8 cellular contexts compared by ENCODE assay signal in genomic region chr11:3095712-3096361, GRCh38. TPM values are rescaled to one million over a fixed set of nuclear protein-coding genes. Genes with fewer than 3 reads are reported as not detected.
DNase-seq lines count a peak whose midpoint lies in the region; ATAC-seq and TF ChIP-seq lines count a peak whose summit lies in the region.

No MANE protein-coding gene starts in this region.

- no peak for ATAC-seq in stimulated activated effector memory CD8-positive, alpha-beta T cell treated with anti-CD3 and anti-CD28 coated beads, Interleukin-12 subunit alpha, Interleukin-12 subunit beta, amount 100 ng/mL, for 72 hours

- H3K36me3 Mint-ChIP-seq in immature natural killer cell = peaks cover 27 to 42% (median 28%) of the 10 kb centered on the region in 3 donors
- peaks cover 12% of the 10 kb centered on the region for H3K36me3 Mint-ChIP-seq in stimulated activated effector memory CD8-positive, alpha-beta T cell treated with anti-CD3 and anti-CD28 coated beads, Interleukin-12 subunit alpha, Interleukin-12 subunit beta, amount 100 ng/mL, for 72 hours
- no peaks in the 10 kb centered on the region for H3K36me3 Mint-ChIP-seq in activated CD4-positive, alpha-beta T cell treated with anti-CD3 and anti-CD28 coated beads, Interleukin-2, amount 10 ng/mL, durations not matched to agents 24 days and 14 days (ENCODE audit: low read depth)

- H3K9me3 Mint-ChIP-seq in immature natural killer cell = no peaks in the 10 kb centered on the region
- H3K9me3 Mint-ChIP-seq in stimulated activated effector memory CD8-positive, alpha-beta T cell treated with anti-CD3 and anti-CD28 coated beads, Interleukin-12 subunit alpha, Interleukin-12 subunit beta, amount 100 ng/mL, for 72 hours = no peaks in the 10 kb centered on the region
- H3K9me3 Mint-ChIP-seq in activated CD4-positive, alpha-beta T cell treated with anti-CD3 and anti-CD28 coated beads, Interleukin-2, amount 10 ng/mL, durations not matched to agents 24 days and 14 days = no peaks in the 10 kb centered on the region

- TF ChIP-seq CTCF in cardiac fibroblast (IDR thresholded peaks at IDR 0.05; ENCODE audit: low read depth, low read length) = no peak

- H3K27ac Mint-ChIP-seq in immature natural killer cell = peak overlapping the region in 5 of 6 donors; percentile 59 to 87 (median 71)
- peak overlapping the region; percentile 62 for H3K27ac Mint-ChIP-seq in stimulated activated effector memory CD8-positive, alpha-beta T cell treated with anti-CD3 and anti-CD28 coated beads, Interleukin-12 subunit alpha, Interleukin-12 subunit beta, amount 100 ng/mL, for 72 hours
- no peak overlapping the region for H3K27ac Mint-ChIP-seq in activated CD4-positive, alpha-beta T cell treated with anti-CD3 and anti-CD28 coated beads, Interleukin-2, amount 10 ng/mL, durations not matched to agents 24 days and 14 days

- H3K27me3 Mint-ChIP-seq in immature natural killer cell (ENCODE audit: low read depth in 3 of 3) = peaks cover 7 to 30% (median 29%) of the 10 kb centered on the region in 3 donors
- peaks cover 7% of the 10 kb centered on the region for H3K27me3 Mint-ChIP-seq in activated CD4-positive, alpha-beta T cell treated with anti-CD3 and anti-CD28 coated beads, Interleukin-2, amount 10 ng/mL, durations not matched to agents 24 days and 14 days

- intact Hi-C loops in activated CD4-positive, alpha-beta T cell treated with anti-CD3 and anti-CD28 coated beads, Interleukin-2, amount 10 ng/mL, durations not matched to agents 24 days and 14 days (cut with micrococcal nuclease) = no loop called here

- H3K4me3 ChIP-seq in cardiac fibroblast (replicated peaks in 1 of 2; ENCODE audit: low read depth in 2 of 2, low read length in 2 of 2) = peak overlapping the region in 1 of 2 donors; percentile 18

- DNase-seq in HS-5 (ENCODE audit: low read depth) (peak; percentile 89), cardiac fibroblast (ENCODE audit: low read depth in 2 of 2) (peak; percentile 88 to 89), immature natural killer cell (no peak), C1 segment of cervical spinal cord (lab: John Stamatoyannopoulos, UW) (no peak), NOMO-1 treated with DMSO at 0.1 percent for 48 hours (lab: John Stamatoyannopoulos, UW; ENCODE audit: unreplicated experiment) (no peak), KBM-7 (no peak)
- no peak for DNase-seq in stimulated activated effector memory CD8-positive, alpha-beta T cell treated with anti-CD3 and anti-CD28 coated beads, Interleukin-12 subunit alpha, Interleukin-12 subunit beta, amount 100 ng/mL, for 72 hours (ENCODE audit: low spot score in 2 of 2)
- no peak for DNase-seq in activated CD4-positive, alpha-beta T cell treated with anti-CD3 and anti-CD28 coated beads, Interleukin-2, amount 10 ng/mL, durations not matched to agents 24 days and 14 days

- H3K4me3 Mint-ChIP-seq in immature natural killer cell = no peak overlapping the region
- H3K4me3 Mint-ChIP-seq in stimulated activated effector memory CD8-positive, alpha-beta T cell treated with anti-CD3 and anti-CD28 coated beads, Interleukin-12 subunit alpha, Interleukin-12 subunit beta, amount 100 ng/mL, for 72 hours = no peak overlapping the region
- H3K4me3 Mint-ChIP-seq in activated CD4-positive, alpha-beta T cell treated with anti-CD3 and anti-CD28 coated beads, Interleukin-2, amount 10 ng/mL, durations not matched to agents 24 days and 14 days = no peak overlapping the region

- in situ Hi-C loops in KBM-7 (cut with MboI; ENCODE audit: low pct_unique_long_range_greater_than_20kb, low sequenced_read_pairs) = no loop called here

- H3K4me1 Mint-ChIP-seq in immature natural killer cell = peaks cover 45 to 58% of the 10 kb centered on the region in 2 donors
- H3K4me1 Mint-ChIP-seq in stimulated activated effector memory CD8-positive, alpha-beta T cell treated with anti-CD3 and anti-CD28 coated beads, Interleukin-12 subunit alpha, Interleukin-12 subunit beta, amount 100 ng/mL, for 72 hours = peaks cover 27% of the 10 kb centered on the region
- peaks cover 8% of the 10 kb centered on the region for H3K4me1 Mint-ChIP-seq in activated CD4-positive, alpha-beta T cell treated with anti-CD3 and anti-CD28 coated beads, Interleukin-2, amount 10 ng/mL, durations not matched to agents 24 days and 14 days

RNA-seq across cellular contexts. Expression of gene CARS1, which starts 38.6 kb away (rescaled TPM):
- polyA plus RNA-seq in immature natural killer cell = 10 to 100 TPM; 32.6 to 48.9 (median 44.2) TPM
- 56.5 and 63.1 TPM in 2 replicates for total RNA-seq in activated CD4-positive, alpha-beta T cell treated with anti-CD3 and anti-CD28 coated beads, Interleukin-2, amount 10 ng/mL, durations not matched to agents 24 days and 14 days

Comparison
In these comparisons a context has a peak if more than half of its experiments do, and no peak if none do; other contexts are left out.
1. DNase-seq: peak in HS-5 (single experiment) and cardiac fibroblast (2 of 2); none in immature natural killer cell (0 of 3), stimulated activated effector memory CD8-positive, alpha-beta T cell treated with anti-CD3 and anti-CD28 coated beads, Interleukin-12 subunit alpha, Interleukin-12 subunit beta, amount 100 ng/mL, for 72 hours (0 of 2), C1 segment of cervical spinal cord (0 of 14), NOMO-1 treated with DMSO at 0.1 percent for 48 hours (single experiment), activated CD4-positive, alpha-beta T cell treated with anti-CD3 and anti-CD28 coated beads, Interleukin-2, amount 10 ng/mL, durations not matched to agents 24 days and 14 days (single experiment) and KBM-7 (single experiment).